8 cellular contexts compared by ENCODE assay signal in the genomic region with DNA sequence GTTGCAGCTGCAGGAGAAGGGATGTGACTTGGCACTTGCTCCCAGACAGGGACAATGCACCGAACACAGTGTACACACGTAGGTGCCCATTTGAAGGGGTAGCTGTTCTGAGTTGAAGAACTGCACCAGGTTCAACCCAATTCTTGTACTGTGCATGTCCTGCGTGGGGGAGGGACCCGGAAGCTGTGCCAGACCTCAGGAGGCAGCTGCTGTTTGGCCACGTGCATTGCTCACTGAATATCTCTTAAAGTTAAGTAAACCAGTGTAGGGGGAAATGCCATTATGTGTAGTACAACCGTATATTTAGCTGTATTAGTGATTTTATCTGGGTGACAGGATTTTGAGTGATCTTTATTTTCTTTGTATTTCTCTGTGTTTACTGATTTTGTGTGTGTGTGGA. TPM values are rescaled to one million over a fixed set of nuclear protein-coding genes. Genes with fewer than 3 reads are reported as not detected.
DNase-seq lines count a peak whose midpoint lies in the region; ATAC-seq and TF ChIP-seq lines count a peak whose summit lies in the region.

No MANE protein-coding gene starts in this region.

- H3K4me1 ChIP-seq in colonic mucosa, result no peaks in the 10 kb centered on the region

- peak overlapping the region; percentile 57 for H3K27ac ChIP-seq in colonic mucosa

- H3K4me3 ChIP-seq in H7 (ENCODE audit: insufficient read depth, low read depth, low read length), result peak overlapping the region; percentile 53; the same call in 1 of the 2 replicates
- H3K4me3 ChIP-seq in colonic mucosa, result peak overlapping the region; percentile 40

- H3K4me1 Mint-ChIP-seq in naive B cell, result peaks cover 13 to 29% (median 20%) of the 10 kb centered on the region in 3 donors

- peak overlapping the region in 4 of 6 donors; percentile 38 to 84 (median 67) for H3K27ac Mint-ChIP-seq in naive B cell

- H3K9ac ChIP-seq in colonic mucosa (ENCODE audit: low read depth in 2 of 2, low read length in 2 of 2), result peak overlapping the region in 1 of 2 donors; percentile 51

- peaks cover 0 to 5% (median 0%) of the 10 kb centered on the region in 3 donors for H3K27me3 Mint-ChIP-seq in naive B cell

- intact Hi-C loops in colonic mucosa (cut with DNase I), result loop anchor here (5.0 kb wide), 1 partner anchor 165 kb away; no protein-coding TSS in a partner anchor

- H3K27me3 ChIP-seq in H7 (ENCODE audit: control insufficient read depth, insufficient read depth, low read length) (peaks cover 8% of the 10 kb centered on the region), colonic mucosa (peaks cover 4% of the 10 kb centered on the region)

- DNase-seq in COR-L47 (lab: John Stamatoyannopoulos, UW) (peak; percentile 19), H7 (peak; percentile 23), NCI-H774 (lab: John Stamatoyannopoulos, UW) (peak; percentile 38), colonic mucosa (peak; percentile 41), naive B cell (peak; percentile 20), cortex of kidney (lab: John Stamatoyannopoulos, UW) (no peak), OCI-M2 (lab: John Stamatoyannopoulos, UW; ENCODE audit: unreplicated experiment) (no peak)
- DNase-seq in NK-92 treated with Interleukin-12 subunit alpha and Interleukin-12 subunit beta, amount 100 ng/mL, for 24 hours (lab: John Stamatoyannopoulos, UW), result no peak

- H3K36me3 Mint-ChIP-seq in naive B cell, result no peaks in the 10 kb centered on the region

- H3K4me3 Mint-ChIP-seq in naive B cell, result peak overlapping the region; percentile 76 to 91 (median 87)

- ATAC-seq in naive B cell (ENCODE audit: low read depth in 2 of 2), result peak; percentile 35 to 50

- TF ChIP-seq CTCF in colonic mucosa (IDR thresholded peaks at IDR 0.05), result no peak

- H3K9me3 Mint-ChIP-seq in naive B cell, result no peaks in the 10 kb centered on the region

- no peaks in the 10 kb centered on the region for H3K9me3 ChIP-seq in colonic mucosa

- H3K36me3 ChIP-seq in H7 (replicated peaks; ENCODE audit: control insufficient read depth, insufficient read depth, low read length), result no peaks in the 10 kb centered on the region
- no peaks in the 10 kb centered on the region for H3K36me3 ChIP-seq in colonic mucosa

RNA-seq across cellular contexts. Expression of gene RBBP7, which starts 12.0 kb away (rescaled TPM):
- total RNA-seq in H7 (2014; rRNA removed; shearing (Covaris generic)), result 158 and 198 TPM in 2 replicates
- total RNA-seq in colonic mucosa, result 100 to 1,000 TPM in 1 of 2 donors, 10 to 100 TPM in 1; 89.3 to 112 TPM
- 100 to 1,000 TPM; 158 to 255 (median 190) TPM for polyA plus RNA-seq in naive B cell (ENCODE audit: low read depth in 6 of 6)

Comparison
In these comparisons a context has a peak if more than half of its experiments do, and no peak if none do; other contexts are left out.
1. DNase-seq: peak in COR-L47 (single experiment), H7 (single experiment), NCI-H774 (single experiment), colonic mucosa (single experiment) and naive B cell (single experiment); none in cortex of kidney (single experiment), NK-92 treated with Interleukin-12 subunit alpha and Interleukin-12 subunit beta, amount 100 ng/mL, for 24 hours (single experiment) and OCI-M2 (single experiment).